ENCODE assay signal across 16 cellular contexts in the genomic region with DNA sequence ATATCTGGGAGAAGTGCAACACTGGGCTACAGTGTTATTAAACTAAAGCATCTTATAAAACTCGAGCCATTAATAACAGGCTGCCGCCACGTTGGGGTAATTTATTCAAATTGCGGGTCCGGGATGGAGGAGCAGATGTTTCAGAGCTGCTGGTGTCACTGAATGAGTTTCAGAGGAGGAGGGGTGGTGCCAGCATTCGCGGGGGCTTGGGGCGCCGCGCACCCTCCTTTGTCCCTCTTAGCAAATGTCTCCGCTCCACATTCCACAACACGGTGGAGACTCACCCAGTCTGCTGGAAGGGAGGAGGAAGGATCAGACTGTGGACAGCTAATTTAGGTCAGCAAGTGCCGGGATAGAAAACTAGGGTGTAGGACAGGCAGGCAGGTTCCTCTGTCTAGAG.
A peak's percentile ranks its signal among the peaks of the same experiment; 100 is the strongest.
DNase-seq lines count a peak whose midpoint lies in the region; ATAC-seq and TF ChIP-seq lines count a peak whose summit lies in the region.
"Had no signal": no experiment of that assay in that cellular context is flagged by ENCODE, and none has a peak within 500 bp of the region (broad histone marks: within the 10 kb centered on the region; RNA-seq: fewer than 3 reads in every experiment).

No MANE protein-coding gene starts in this region.

- H3K27ac ChIP-seq in osteoblast (ENCODE audit: low read depth, low read length): no peak overlapping the region
- H3K27ac ChIP-seq: C4-2B had no signal

- peak; percentile 15 for DNase-seq in NCI-H2171 treated with DMSO at 0.1 percent for 48 hours (lab: John Stamatoyannopoulos, UW)
- DNase-seq in NCI-H2171 (lab: John Stamatoyannopoulos, UW): no peak
- DNase-seq in NCI-H1694 (lab: John Stamatoyannopoulos, UW): peak; percentile 40
- DNase-seq in osteoblast (ENCODE audit: insufficient read length, low spot score, missing footprints): peak; percentile 58
- DNase-seq in COLO668 (lab: John Stamatoyannopoulos, UW; ENCODE audit: unreplicated experiment): no peak
- DNase-seq: DMS79 treated with DMSO at 0.1 percent for 48 hours, NCI-H1105, NCI-H2029, NCI-H510A, OCI-M1, SHP77 had no signal

- H3K4me3 Mint-ChIP-seq in brain: peak overlapping the region in 2 of 5 experiments; percentile 5 to 24
- H3K4me3 Mint-ChIP-seq: IgD-negative memory B cell; T-helper 1 cell treated with Interleukin-12 subunit alpha and Interleukin-12 subunit beta and Interleukin-4 antibody, amounts not matched to agents 30 μg/mL and 1 μg/mL, for 36 hours had no signal

- no peak overlapping the region for H2AFZ ChIP-seq in osteoblast (ENCODE audit: low read length)

- H3K27ac Mint-ChIP-seq in brain: peak overlapping the region; percentile 77 to 95 (median 94)
- H3K27ac Mint-ChIP-seq: T-helper 1 cell treated with Interleukin-12 subunit alpha and Interleukin-12 subunit beta and Interleukin-4 antibody, amounts not matched to agents 30 μg/mL and 1 μg/mL, for 36 hours had no signal

- no peaks in the 10 kb centered on the region for H3K36me3 ChIP-seq in osteoblast (ENCODE audit: insufficient read depth, low read length)

- no peak overlapping the region for H3K4me3 ChIP-seq in osteoblast (ENCODE audit: insufficient read depth, low read length)

- no peaks in the 10 kb centered on the region for H3K36me3 Mint-ChIP-seq in brain
- H3K36me3 Mint-ChIP-seq: IgD-negative memory B cell had no signal

- no peaks in the 10 kb centered on the region for H4K20me1 ChIP-seq in osteoblast (ENCODE audit: insufficient read depth, low read length)

- H3K27me3 ChIP-seq in osteoblast (ENCODE audit: insufficient read depth, low read length): no peaks in the 10 kb centered on the region

- H3K9me3 Mint-ChIP-seq in brain: no peaks in the 10 kb centered on the region
- H3K9me3 Mint-ChIP-seq: T-helper 1 cell treated with Interleukin-12 subunit alpha and Interleukin-12 subunit beta and Interleukin-4 antibody, amounts not matched to agents 30 μg/mL and 1 μg/mL, for 36 hours had no signal

- H3K27me3 Mint-ChIP-seq in brain: no peaks in the 10 kb centered on the region

- no peaks in the 10 kb centered on the region for H3K79me2 ChIP-seq in osteoblast (ENCODE audit: insufficient read depth, low read length)

- no peak for ATAC-seq in GM19324 (IDR thresholded peaks at IDR 0.05; ENCODE audit: low FRiP score, unreplicated experiment)

- H3K9me3 ChIP-seq in osteoblast (ENCODE audit: low read depth, low read length): no peaks in the 10 kb centered on the region

- H3K4me1 ChIP-seq in osteoblast (ENCODE audit: insufficient read depth, low read length): no peaks in the 10 kb centered on the region

- no peak overlapping the region for H3K4me2 ChIP-seq in osteoblast (ENCODE audit: insufficient read depth, low read length)

- H3K4me1 Mint-ChIP-seq in brain: peaks cover 94% of the 10 kb centered on the region
- H3K4me1 Mint-ChIP-seq: IgD-negative memory B cell had no signal

- no peak for TF ChIP-seq CTCF in brain (conservative IDR thresholded peaks at IDR 0.05)
- no peak for TF ChIP-seq CTCF in osteoblast (IDR thresholded peaks at IDR 0.05; ENCODE audit: extremely low read depth, low read depth, low read length)

Comparison
In these comparisons a context has a peak if more than half of its experiments do, and no peak if none do; other contexts are left out.
1. DNase-seq: peak in NCI-H2171 treated with DMSO at 0.1 percent for 48 hours (single experiment), NCI-H1694 (single experiment) and osteoblast (single experiment); none in NCI-H2171 (single experiment) and COLO668 (single experiment).